Comparison of ENCODE assay signal across 8 cellular contexts in genomic region chr14:64337901-64338615, GRCh38. TPM values are rescaled to one million over a fixed set of nuclear protein-coding genes. Genes with fewer than 3 reads are reported as not detected.
A peak's percentile ranks its signal among the peaks of the same experiment; 100 is the strongest.
DNase-seq lines count a peak whose midpoint lies in the region; ATAC-seq and TF ChIP-seq lines count a peak whose summit lies in the region.

No MANE protein-coding gene starts in this region.

- H3K27me3 ChIP-seq in DOHH2 (ENCODE audit: control insufficient read depth, low read length): no peaks in the 10 kb centered on the region
- H3K27me3 ChIP-seq in gastroesophageal sphincter: no peaks in the 10 kb centered on the region
- H3K27me3 ChIP-seq in neural progenitor cell: no peaks in the 10 kb centered on the region

- H3K9me3 Mint-ChIP-seq in activated T-cell treated with anti-CD3 and anti-CD28 coated beads, Interleukin-2, amount 50 U/mL, for 72 hours: peaks cover 2 to 3% of the 10 kb centered on the region in 2 donors
- H3K9me3 Mint-ChIP-seq in neural progenitor cell: peaks cover 6% of the 10 kb centered on the region

- H3K9me3 ChIP-seq in DOHH2 (ENCODE audit: control insufficient read depth, insufficient read depth, low read length): peaks cover 10% of the 10 kb centered on the region
- H3K9me3 ChIP-seq in gastroesophageal sphincter: peaks cover 0 to 11% (median 0%) of the 10 kb centered on the region in 3 donors
- H3K9me3 ChIP-seq in neural progenitor cell (ENCODE audit: low read depth): no peaks in the 10 kb centered on the region

- no peaks in the 10 kb centered on the region for H3K9me2 ChIP-seq in DOHH2 (replicated peaks; ENCODE audit: control insufficient read depth, low read length)

- no peak for TF ChIP-seq CTCF in DOHH2 (IDR thresholded peaks at IDR 0.05; ENCODE audit: low read depth, low read length, poor library complexity, severe bottlenecking)
- TF ChIP-seq CTCF in gastroesophageal sphincter (IDR thresholded peaks at IDR 0.05): no peak
- no peak for TF ChIP-seq CTCF in neural progenitor cell (IDR thresholded peaks at IDR 0.05)

- ATAC-seq in GM19452 (IDR thresholded peaks at IDR 0.05; ENCODE audit: unreplicated experiment) (peak; percentile 49), HG03469 (IDR thresholded peaks at IDR 0.05; ENCODE audit: unreplicated experiment) (peak; percentile 32), gastroesophageal sphincter (peak; percentile 77)
- ATAC-seq in activated T-cell treated with anti-CD3 and anti-CD28 coated beads, Interleukin-2, amount 50 U/mL, for 72 hours (replicated peaks in 1 of 2): peak; percentile 81 to 83

- TF ChIP-seq EP300 in gastroesophageal sphincter (IDR thresholded peaks at IDR 0.05): no peak

- H3K4me2 ChIP-seq in DOHH2 (ENCODE audit: low read length) (peak overlapping the region; percentile 89), neural progenitor cell (peak overlapping the region; percentile 73)

- peak overlapping the region; percentile 77 to 96 for H3K4me3 Mint-ChIP-seq in activated T-cell treated with anti-CD3 and anti-CD28 coated beads, Interleukin-2, amount 50 U/mL, for 72 hours
- H3K4me3 Mint-ChIP-seq in neural progenitor cell: peak overlapping the region; percentile 91

- H2AFZ ChIP-seq in neural progenitor cell (replicated peaks): peak overlapping the region; percentile 75

- peaks cover 11% of the 10 kb centered on the region for H3K4me1 Mint-ChIP-seq in activated T-cell treated with anti-CD3 and anti-CD28 coated beads, Interleukin-2, amount 50 U/mL, for 72 hours (ENCODE audit: low read depth)
- peaks cover 17% of the 10 kb centered on the region for H3K4me1 Mint-ChIP-seq in neural progenitor cell

- H3K79me2 ChIP-seq in DOHH2 (ENCODE audit: control insufficient read depth, low read length) (peaks cover 20% of the 10 kb centered on the region), neural progenitor cell (ENCODE audit: low read depth) (peaks cover 14% of the 10 kb centered on the region)

- H3K4me3 ChIP-seq in DOHH2 (ENCODE audit: low read length): peak overlapping the region; percentile 99
- H3K4me3 ChIP-seq in gastroesophageal sphincter: peak overlapping the region; percentile 73 to 83
- H3K4me3 ChIP-seq in neural progenitor cell: peak overlapping the region; percentile 65

- peaks cover 4 to 10% of the 10 kb centered on the region in 2 donors for H3K36me3 Mint-ChIP-seq in activated T-cell treated with anti-CD3 and anti-CD28 coated beads, Interleukin-2, amount 50 U/mL, for 72 hours (ENCODE audit: insufficient read depth in 2 of 2)
- H3K36me3 Mint-ChIP-seq in neural progenitor cell: no peaks in the 10 kb centered on the region

- peak in 1 of 2 donors; percentile 19 for TF ChIP-seq POLR2A in gastroesophageal sphincter (IDR thresholded peaks at IDR 0.05)

- no peaks in the 10 kb centered on the region for H4K20me1 ChIP-seq in DOHH2 (ENCODE audit: control insufficient read depth, insufficient read depth, low read depth, low read length)
- no peaks in the 10 kb centered on the region for H4K20me1 ChIP-seq in neural progenitor cell (ENCODE audit: low read depth)

- peaks cover 27% of the 10 kb centered on the region for H3K4me1 ChIP-seq in DOHH2 (ENCODE audit: control insufficient read depth, low read length)
- H3K4me1 ChIP-seq in gastroesophageal sphincter: peaks cover 0 to 17% (median 0%) of the 10 kb centered on the region in 3 donors
- peaks cover 32% of the 10 kb centered on the region for H3K4me1 ChIP-seq in neural progenitor cell

- H3K27me3 Mint-ChIP-seq in activated T-cell treated with anti-CD3 and anti-CD28 coated beads, Interleukin-2, amount 50 U/mL, for 72 hours (ENCODE audit: low read depth): no peaks in the 10 kb centered on the region
- peaks cover 7% of the 10 kb centered on the region for H3K27me3 Mint-ChIP-seq in neural progenitor cell (ENCODE audit: insufficient read depth, low read depth)

- DNase-seq in NCI-H460 (ENCODE audit: extremely low read depth, low read depth) (peak; percentile 62), neural progenitor cell (ENCODE audit: low spot score) (peak; percentile 91)
- DNase-seq in activated T-cell treated with anti-CD3 and anti-CD28 coated beads, Interleukin-2, amount 50 U/mL, for 72 hours: peak; percentile 29 to 76
- no peak for DNase-seq in stimulated activated naive CD4-positive, alpha-beta T cell treated with Interleukin-2 at 50 U/mL for 16 hours (lab: John Stamatoyannopoulos, UW)

- no peak overlapping the region for H3K9ac ChIP-seq in neural progenitor cell

- H3K27ac Mint-ChIP-seq in activated T-cell treated with anti-CD3 and anti-CD28 coated beads, Interleukin-2, amount 50 U/mL, for 72 hours: peak overlapping the region; percentile 87
- H3K27ac Mint-ChIP-seq in neural progenitor cell: peak overlapping the region; percentile 46

- H3K27ac ChIP-seq in DOHH2 (ENCODE audit: low read depth, low read length): peak overlapping the region; percentile 90
- H3K27ac ChIP-seq in gastroesophageal sphincter: peak overlapping the region; percentile 72 to 91 (median 90)
- H3K27ac ChIP-seq in neural progenitor cell: peak overlapping the region; percentile 74

- 0% methylated on average over 3 of the region's 48 CpGs; no CpG with 5 or more reads in 1 of the 2 donors for WGBS in gastroesophageal sphincter (ENCODE audit: low coverage in 1 of 2), 2 donors

- H3K36me3 ChIP-seq in DOHH2 (ENCODE audit: control insufficient read depth, low read length) (peaks cover 9% of the 10 kb centered on the region), gastroesophageal sphincter (no peaks in the 10 kb centered on the region), neural progenitor cell (no peaks in the 10 kb centered on the region)

- 0 out of 2 replicates have a peak, but pooled peaks cover 3% of the 10 kb centered on the region for H3F3A ChIP-seq in DOHH2 (ENCODE audit: control insufficient read depth, insufficient read depth)
- H3F3A ChIP-seq in neural progenitor cell (ENCODE audit: low read depth): peaks cover 50% of the 10 kb centered on the region

RNA-seq across cellular contexts. Expression of gene ESR2, which starts 43.9 kb away (rescaled TPM):
- 0.07 TPM in 1 of 2 replicates, not detected in the other for total RNA-seq in NCI-H460 (2014; rRNA removed; shearing (Covaris generic))
- polyA plus RNA-seq in NCI-H460 (2014; cell fraction: nucleus; rRNA removed): 0.03 TPM in 1 of 2 replicates, not detected in the other
- 1 to 10 TPM in 1 of 2 donors, under 1 TPM in 1; 0.23 to 1.0 TPM for total RNA-seq in activated T-cell treated with anti-CD3 and anti-CD28 coated beads, Interleukin-2, amount 50 U/mL, for 72 hours
- total RNA-seq in gastroesophageal sphincter: 1 to 10 TPM in 1 of 4 donors, under 1 TPM in 2, not detected in 1; 0.23 to 2.5 (median 0.40) TPM
- 0.21 and 0.31 TPM in 2 replicates for total RNA-seq in neural progenitor cell (ENCODE audit: low replicate concordance)

RNA-seq across cellular contexts. Expression of gene MTHFD1, which starts 50.1 kb away (rescaled TPM):
- 53.6 and 63.5 TPM in 2 replicates for total RNA-seq in NCI-H460 (2014; rRNA removed; shearing (Covaris generic))
- polyA plus RNA-seq in NCI-H460 (2014; cell fraction: nucleus; rRNA removed): 55.6 and 56.7 TPM in 2 replicates
- 100 to 1,000 TPM; 123 to 164 TPM for total RNA-seq in activated T-cell treated with anti-CD3 and anti-CD28 coated beads, Interleukin-2, amount 50 U/mL, for 72 hours
- total RNA-seq in gastroesophageal sphincter (10 to 100 TPM; 34.5 to 54.5 (median 38.6) TPM), neural progenitor cell (ENCODE audit: low replicate concordance) (49.3 and 54.5 TPM in 2 replicates)

Comparison
In these comparisons a context has a peak if more than half of its experiments do, and no peak if none do; other contexts are left out.
1. ATAC-seq: peak in every context shown above with its lines; median percentile 82 in activated T-cell treated with anti-CD3 and anti-CD28 coated beads, Interleukin-2, amount 50 U/mL, for 72 hours; 77 in gastroesophageal sphincter; 49 in GM19452; 32 in HG03469.